Comparison of ENCODE assay signal across 8 cellular contexts in the genomic region with DNA sequence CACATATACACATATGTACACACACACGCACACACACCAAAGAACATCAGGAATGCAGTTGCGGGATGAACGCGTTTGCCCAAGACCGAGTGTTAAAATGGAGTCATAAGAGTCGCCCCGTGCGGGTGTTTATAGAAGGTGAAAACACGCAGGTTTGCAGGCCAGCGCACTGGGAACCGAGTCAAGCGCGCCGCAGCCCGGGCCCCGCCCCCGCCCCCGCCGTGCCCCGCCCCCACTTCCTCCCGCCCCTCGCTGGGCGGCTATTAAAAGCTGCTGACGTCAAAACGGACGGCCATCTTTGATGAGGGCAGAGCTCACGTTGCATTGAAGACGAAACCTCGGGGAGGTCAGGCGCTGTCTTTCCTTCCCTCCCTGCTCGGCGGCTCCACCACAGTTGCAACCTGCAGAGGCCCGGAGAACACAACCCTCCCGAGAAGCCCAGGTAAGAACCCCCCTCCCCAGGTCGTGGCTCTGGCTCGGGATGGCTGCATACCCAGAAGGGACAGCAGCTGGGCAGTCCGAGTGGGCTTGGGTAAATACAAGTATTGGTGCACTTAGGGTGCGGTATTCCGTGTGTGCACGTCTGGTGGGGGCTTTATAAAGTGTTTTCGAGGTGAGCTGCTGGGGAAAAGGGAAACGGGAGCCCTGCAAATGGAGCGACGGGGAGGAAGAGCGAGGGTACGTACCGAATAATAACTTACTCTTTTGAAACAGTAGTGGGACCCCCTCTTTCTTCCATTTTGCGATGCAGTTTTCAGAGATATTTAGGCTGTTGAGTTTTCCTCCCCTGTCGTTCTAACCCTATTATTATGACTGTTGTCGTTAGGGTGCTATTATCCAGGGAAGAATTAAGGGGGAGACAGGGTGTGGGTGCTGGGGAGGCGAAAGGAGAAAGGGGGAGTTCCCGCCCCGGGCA. TPM values are rescaled to one million over a fixed set of nuclear protein-coding genes. Genes with fewer than 3 reads are reported as not detected.
DNase-seq lines count a peak whose midpoint lies in the region; ATAC-seq and TF ChIP-seq lines count a peak whose summit lies in the region.

A gene (plus strand): TSS at position 295 of the 916 bp plus-strand sequence. CDS start 56,662 bp downstream, outside the sequence.

- no peak for TF ChIP-seq CTCF in GM10248 (IDR thresholded peaks at IDR 0.05; ENCODE audit: control extremely low read depth, extremely low read depth, low read depth, missing control alignments)
- no peak for TF ChIP-seq CTCF in VCaP (conservative IDR thresholded peaks at IDR 0.05)

- CTCF ChIA-PET in GM10248 (lab: Yijun Ruan, JAX): interaction anchor here (1.5 kb wide), 1 partner anchor 10 kb away, joined by 3 read pairs; no protein-coding TSS in a partner anchor

- POLR2A ChIA-PET in GM10248 (lab: Yijun Ruan, JAX): no interaction called here

- ATAC-seq in left lobe of liver (peak; percentile 28), HG03342 (IDR thresholded peaks at IDR 0.05; ENCODE audit: unreplicated experiment) (no peak), HG03175 (IDR thresholded peaks at IDR 0.05; ENCODE audit: unreplicated experiment) (no peak)

- H3K27ac ChIP-seq in VCaP: peak within 1 kb of the TSS; percentile 85

- peak; percentile 31 for DNase-seq in GM10248 (ENCODE audit: extremely low spot score)
- peak; percentile 88 to 92 for DNase-seq in NCI-H1930 (lab: John Stamatoyannopoulos, UW)
- peak; percentile 91 for DNase-seq in dermis blood vessel endothelial cell
- no peak for DNase-seq in left lobe of liver (ENCODE audit: low spot score)
- DNase-seq in stimulated activated CD4-positive, alpha-beta T cell treated with anti-CD3 and anti-CD28 coated beads, Interleukin-4, amount 100 ng/mL, for 4 hours: peak; percentile 12 to 21

RNA-seq across cellular contexts. Expression of the gene that starts here (rescaled TPM):
- 0.05 TPM in 1 of 2 replicates, not detected in the other for total RNA-seq in dermis blood vessel endothelial cell
- not detected for total RNA-seq in left lobe of liver

Comparison
In these comparisons a context has a peak if more than half of its experiments do, and no peak if none do; other contexts are left out.
1. Peak in DNase-seq in dermis blood vessel endothelial cell; RNA of the gene not detected or under 1 TPM.
2. Peak in ATAC-seq in left lobe of liver; RNA of the gene not detected or under 1 TPM.